11 cellular contexts compared by ENCODE assay signal in genomic region chrX:20056704-20057103, GRCh38.
DNase-seq lines count a peak whose midpoint lies in the region; ATAC-seq and TF ChIP-seq lines count a peak whose summit lies in the region.
"Had no signal": no experiment of that assay in that cellular context is flagged by ENCODE, and none has a peak within 500 bp of the region (broad histone marks: within the 10 kb centered on the region; RNA-seq: fewer than 3 reads in every experiment).

No MANE protein-coding gene starts in this region.

- no peaks in the 10 kb centered on the region for H3K27me3 ChIP-seq in right lobe of liver
- H3K27me3 ChIP-seq: gastrocnemius medialis had no signal

- H3K4me3 ChIP-seq in right lobe of liver = no peak overlapping the region
- H3K4me3 ChIP-seq: gastrocnemius medialis, psoas muscle had no signal

- ATAC-seq in activated CD4-positive, alpha-beta T cell treated with anti-CD3 and anti-CD28 coated beads for 36 hours = no peak
- peak; percentile 80 for ATAC-seq in stimulated activated effector memory CD8-positive, alpha-beta T cell treated with anti-CD3 and anti-CD28 coated beads, Interleukin-12 subunit alpha, Interleukin-12 subunit beta, amount 100 ng/mL, for 72 hours
- ATAC-seq in HG02870 (IDR thresholded peaks at IDR 0.05; ENCODE audit: unreplicated experiment) = no peak
- ATAC-seq in right lobe of liver = no peak
- ATAC-seq: gastrocnemius medialis, psoas muscle had no signal

- DNase-seq in activated CD4-positive, alpha-beta T cell treated with anti-CD3 and anti-CD28 coated beads for 36 hours = peak; percentile 13
- no peak for DNase-seq in activated CD4-positive, alpha-beta T cell treated with anti-CD3 and anti-CD28 coated beads, Interleukin-2, amount 50 U/mL, for 1 hour
- peak; percentile 47 for DNase-seq in HPDE6-E6E7 (ENCODE audit: extremely low spot score)
- DNase-seq in astrocyte of the hippocampus (ENCODE audit: low read depth, low spot score) = peak; percentile 60
- no peak for DNase-seq in stimulated activated effector memory CD8-positive, alpha-beta T cell treated with anti-CD3 and anti-CD28 coated beads, Interleukin-12 subunit alpha, Interleukin-12 subunit beta, amount 100 ng/mL, for 72 hours (ENCODE audit: low spot score in 2 of 2)
- DNase-seq in SHP77 treated with DMSO at 0.1 percent for 48 hours (lab: John Stamatoyannopoulos, UW) = no peak
- no peak for DNase-seq in right lobe of liver
- DNase-seq: gastrocnemius medialis, psoas muscle, trophoblast cell had no signal

- TF ChIP-seq CTCF in right lobe of liver (IDR thresholded peaks at IDR 0.05) = no peak

- 69% methylated on average over 11 of the region's 11 CpGs for WGBS in right lobe of liver (ENCODE audit: insufficient coverage, low coverage, low lambda C conversion rate, missing lambda C conversion rate)

- no peaks in the 10 kb centered on the region for H3K9me3 Mint-ChIP-seq in activated CD4-positive, alpha-beta T cell treated with anti-CD3 and anti-CD28 coated beads for 36 hours (ENCODE audit: low read depth)
- no peaks in the 10 kb centered on the region for H3K9me3 Mint-ChIP-seq in stimulated activated effector memory CD8-positive, alpha-beta T cell treated with anti-CD3 and anti-CD28 coated beads, Interleukin-12 subunit alpha, Interleukin-12 subunit beta, amount 100 ng/mL, for 72 hours

- H3K27me3 Mint-ChIP-seq in activated CD4-positive, alpha-beta T cell treated with anti-CD3 and anti-CD28 coated beads for 36 hours = no peaks in the 10 kb centered on the region

- no peaks in the 10 kb centered on the region for H3K36me3 Mint-ChIP-seq in activated CD4-positive, alpha-beta T cell treated with anti-CD3 and anti-CD28 coated beads for 36 hours (ENCODE audit: low read depth)
- H3K36me3 Mint-ChIP-seq in stimulated activated effector memory CD8-positive, alpha-beta T cell treated with anti-CD3 and anti-CD28 coated beads, Interleukin-12 subunit alpha, Interleukin-12 subunit beta, amount 100 ng/mL, for 72 hours = no peaks in the 10 kb centered on the region

- CTCF ChIA-PET in activated CD4-positive, alpha-beta T cell treated with anti-CD3 and anti-CD28 coated beads for 36 hours (lab: Charles Lee) = interaction anchor here (0.8 to 1.1 kb wide), 3 partner anchors 10 to 687 kb away, joined by 4 read pairs; no protein-coding TSS in a partner anchor

- H3K27ac Mint-ChIP-seq in activated CD4-positive, alpha-beta T cell treated with anti-CD3 and anti-CD28 coated beads for 36 hours = no peak overlapping the region
- no peak overlapping the region for H3K27ac Mint-ChIP-seq in stimulated activated effector memory CD8-positive, alpha-beta T cell treated with anti-CD3 and anti-CD28 coated beads, Interleukin-12 subunit alpha, Interleukin-12 subunit beta, amount 100 ng/mL, for 72 hours

- no peaks in the 10 kb centered on the region for H3K36me3 ChIP-seq in right lobe of liver
- H3K36me3 ChIP-seq: gastrocnemius medialis had no signal

- H3K4me1 ChIP-seq in right lobe of liver = no peaks in the 10 kb centered on the region
- H3K4me1 ChIP-seq: gastrocnemius medialis, psoas muscle had no signal

- no peak overlapping the region for H3K27ac ChIP-seq in right lobe of liver
- H3K27ac ChIP-seq: gastrocnemius medialis, psoas muscle had no signal

- intact Hi-C loops in activated CD4-positive, alpha-beta T cell treated with anti-CD3 and anti-CD28 coated beads for 36 hours (cut with DNase I, micrococcal nuclease) = no loop called here
- intact Hi-C loops in right lobe of liver (cut with DNase I) = no loop called here

- POLR2A ChIA-PET in activated CD4-positive, alpha-beta T cell treated with anti-CD3 and anti-CD28 coated beads for 36 hours (lab: Charles Lee) = no interaction called here

- no peak overlapping the region for H3K4me3 Mint-ChIP-seq in activated CD4-positive, alpha-beta T cell treated with anti-CD3 and anti-CD28 coated beads for 36 hours
- no peak overlapping the region for H3K4me3 Mint-ChIP-seq in stimulated activated effector memory CD8-positive, alpha-beta T cell treated with anti-CD3 and anti-CD28 coated beads, Interleukin-12 subunit alpha, Interleukin-12 subunit beta, amount 100 ng/mL, for 72 hours

- peaks cover 2% of the 10 kb centered on the region for H3K4me1 Mint-ChIP-seq in activated CD4-positive, alpha-beta T cell treated with anti-CD3 and anti-CD28 coated beads for 36 hours
- peaks cover 5% of the 10 kb centered on the region for H3K4me1 Mint-ChIP-seq in stimulated activated effector memory CD8-positive, alpha-beta T cell treated with anti-CD3 and anti-CD28 coated beads, Interleukin-12 subunit alpha, Interleukin-12 subunit beta, amount 100 ng/mL, for 72 hours

- TF ChIP-seq POLR2A in right lobe of liver (IDR thresholded peaks at IDR 0.05) = no peak

- no peaks in the 10 kb centered on the region for H3K9me3 ChIP-seq in right lobe of liver
- H3K9me3 ChIP-seq: gastrocnemius medialis, psoas muscle had no signal

Comparison
In these comparisons a context has a peak if more than half of its experiments do, and no peak if none do; other contexts are left out.
1. DNase-seq: peak in activated CD4-positive, alpha-beta T cell treated with anti-CD3 and anti-CD28 coated beads for 36 hours (single experiment), HPDE6-E6E7 (single experiment) and astrocyte of the hippocampus (single experiment); none in activated CD4-positive, alpha-beta T cell treated with anti-CD3 and anti-CD28 coated beads, Interleukin-2, amount 50 U/mL, for 1 hour (single experiment), stimulated activated effector memory CD8-positive, alpha-beta T cell treated with anti-CD3 and anti-CD28 coated beads, Interleukin-12 subunit alpha, Interleukin-12 subunit beta, amount 100 ng/mL, for 72 hours (0 of 2), SHP77 treated with DMSO at 0.1 percent for 48 hours (single experiment) and right lobe of liver (0 of 3).